8 cellular contexts compared by ENCODE assay signal in genomic region chr6:14876778-14877613, GRCh38.
DNase-seq lines count a peak whose midpoint lies in the region; ATAC-seq and TF ChIP-seq lines count a peak whose summit lies in the region.

No MANE protein-coding gene starts in this region.

- H2BK15ac ChIP-seq in neuronal stem cell (ENCODE audit: low read length), result no peak overlapping the region

- H3K4ac ChIP-seq in neuronal stem cell (ENCODE audit: low read length), result no peak overlapping the region

- H3K4me1 ChIP-seq in RWPE2 (ENCODE audit: insufficient read depth, poor library complexity, severe bottlenecking), result peaks cover 21% of the 10 kb centered on the region
- peaks cover 12 to 19% of the 10 kb centered on the region in 2 donors for H3K4me1 ChIP-seq in neuronal stem cell (ENCODE audit: control insufficient read depth in 2 of 2, insufficient read depth in 1 of 2, low read depth in 1 of 2, low read length in 2 of 2)

- H3K9me3 ChIP-seq in RWPE2 (ENCODE audit: severe bottlenecking) (no peaks in the 10 kb centered on the region), neuronal stem cell (replicated peaks in 1 of 2; ENCODE audit: control insufficient read depth in 2 of 2, insufficient read depth in 1 of 2, low read depth in 1 of 2, low read length in 2 of 2) (no peaks in the 10 kb centered on the region)

- H2AK5ac ChIP-seq in neuronal stem cell (ENCODE audit: low read depth, low read length), result no peak overlapping the region

- H3K18ac ChIP-seq in neuronal stem cell (ENCODE audit: low read length), result no peak overlapping the region

- peak overlapping the region; percentile 75 for H3K27ac ChIP-seq in RWPE2 (ENCODE audit: poor library complexity, severe bottlenecking)
- no peak overlapping the region for H3K27ac ChIP-seq in neuronal stem cell (replicated peaks; ENCODE audit: low read length)

- H3K9ac ChIP-seq in neuronal stem cell (ENCODE audit: low read depth, low read length, poor library complexity), result no peak overlapping the region

- H2BK12ac ChIP-seq in neuronal stem cell (ENCODE audit: low read length), result no peak overlapping the region

- no peaks in the 10 kb centered on the region for H3K27me3 ChIP-seq in RWPE2 (ENCODE audit: insufficient read depth, poor library complexity, severe bottlenecking)
- no peaks in the 10 kb centered on the region for H3K27me3 ChIP-seq in neuronal stem cell (ENCODE audit: control insufficient read depth in 3 of 3, insufficient read depth in 3 of 3, low read depth in 1 of 3, low read length in 3 of 3)

- no CpG with 5 or more reads among the region's 11 CpGs for WGBS in neuronal stem cell (ENCODE audit: extremely low coverage in 2 of 2, insufficient read length in 2 of 2, insufficient replicate concordance in 1 of 2), 2 donors

- H3K79me1 ChIP-seq in neuronal stem cell (ENCODE audit: low read depth, low read length), result no peaks in the 10 kb centered on the region

- peak overlapping the region; percentile 82 for H2AFZ ChIP-seq in neuronal stem cell (ENCODE audit: low read length)

- no peak overlapping the region for H4K8ac ChIP-seq in neuronal stem cell (ENCODE audit: low read depth, low read length)

- H3K23ac ChIP-seq in neuronal stem cell (ENCODE audit: low read depth, low read length, poor library complexity), result no peak overlapping the region

- no peak overlapping the region for H2BK120ac ChIP-seq in neuronal stem cell (ENCODE audit: low read depth, low read length)

- H2BK5ac ChIP-seq in neuronal stem cell (ENCODE audit: low read length), result no peak overlapping the region

- no peak overlapping the region for H3K14ac ChIP-seq in neuronal stem cell (ENCODE audit: low read length)

- TF ChIP-seq CTCF in RWPE2 (IDR thresholded peaks at IDR 0.05; ENCODE audit: poor library complexity, severe bottlenecking), result no peak

- H3K4me2 ChIP-seq in neuronal stem cell (ENCODE audit: insufficient read depth, low read length, poor library complexity, severe bottlenecking), result no peak overlapping the region

- H3K4me3 ChIP-seq in RWPE2 (ENCODE audit: severe bottlenecking) (no peak overlapping the region), neuronal stem cell (ENCODE audit: low read length in 2 of 2) (peak overlapping the region in 1 of 2 donors; percentile 16)

- H4K91ac ChIP-seq in neuronal stem cell (ENCODE audit: low read depth, low read length, poor library complexity), result no peak overlapping the region

- DNase-seq in activated T-cell treated with anti-CD3 and anti-CD28 coated beads for 24 hours (ENCODE audit: low read depth) (peak; percentile 22), activated T-cell treated with anti-CD3 and anti-CD28 coated beads for 4 hours (no peak), RWPE2 (ENCODE audit: low spot score) (no peak), neuronal stem cell (ENCODE audit: low spot score) (no peak), occipital lobe (lab: John Stamatoyannopoulos, UW) (no peak), NCI-H2171 (lab: John Stamatoyannopoulos, UW) (no peak)
- peak; percentile 7 for DNase-seq in effector CD4-positive, alpha-beta T cell

- ATAC-seq in HG02870 (IDR thresholded peaks at IDR 0.05; ENCODE audit: unreplicated experiment) (peak; percentile 46), RWPE2 (ENCODE audit: low read depth) (peak; percentile 84)

- H3K36me3 ChIP-seq in RWPE2 (ENCODE audit: low read depth), result no peaks in the 10 kb centered on the region
- no peaks in the 10 kb centered on the region for H3K36me3 ChIP-seq in neuronal stem cell (replicated peaks in 1 of 2; ENCODE audit: control insufficient read depth in 2 of 2, insufficient read depth in 2 of 2, low read length in 2 of 2)

Comparison
In these comparisons a context has a peak if more than half of its experiments do, and no peak if none do; other contexts are left out.
1. DNase-seq: peak in activated T-cell treated with anti-CD3 and anti-CD28 coated beads for 24 hours (single experiment) and effector CD4-positive, alpha-beta T cell (single experiment); none in activated T-cell treated with anti-CD3 and anti-CD28 coated beads for 4 hours (single experiment), RWPE2 (single experiment), neuronal stem cell (single experiment), occipital lobe (single experiment) and NCI-H2171 (single experiment).